Comparison of ENCODE assay signal across 1 cellular context in genomic region chr6:52152070-52152423, GRCh38.
TF ChIP-seq lines count a peak whose summit lies in the region.

No MANE protein-coding gene starts in this region.

TF ChIP-seq in H1, 55 proteins besides CTCF, POLR2A, EP300 and RAD21:
- TF ChIP-seq JUN (IDR thresholded peaks at IDR 0.05; ENCODE audit: low read depth, low read length) = no peak
- no peak for TF ChIP-seq TAF7 (optimal IDR thresholded peaks at IDR 0.05; ENCODE audit: borderline replicate concordance, low read depth, low read length)
- TF ChIP-seq BCL11A (IDR thresholded peaks at IDR 0.05; ENCODE audit: low read depth in 2 of 2, low read length in 2 of 2) = no peak
- TF ChIP-seq RBBP5 (IDR thresholded peaks at IDR 0.05; ENCODE audit: borderline replicate concordance, low read depth, low read length) = no peak
- TF ChIP-seq RFX5 (IDR thresholded peaks at IDR 0.05; ENCODE audit: borderline replicate concordance, low read depth, low read length) = no peak
- TF ChIP-seq NRF1 (IDR thresholded peaks at IDR 0.05; ENCODE audit: low read depth, low read length) = no peak
- TF ChIP-seq CHD2 (IDR thresholded peaks at IDR 0.05; ENCODE audit: low read length) = no peak
- TF ChIP-seq ASH2L (IDR thresholded peaks at IDR 0.05; ENCODE audit: low read length) = no peak
- no peak for TF ChIP-seq SIRT6 (IDR thresholded peaks at IDR 0.05; ENCODE audit: low read length)
- TF ChIP-seq CBX8 (IDR thresholded peaks at IDR 0.05; ENCODE audit: borderline replicate concordance, low read depth, low read length) = no peak
- no peak for TF ChIP-seq SP2 (IDR thresholded peaks at IDR 0.05; ENCODE audit: low read length)
- TF ChIP-seq TCF12 (IDR thresholded peaks at IDR 0.05; ENCODE audit: low read depth, low read length) = no peak
- no peak for TF ChIP-seq KDM4A (IDR thresholded peaks at IDR 0.05; ENCODE audit: low read depth, low read length, severe bottlenecking)
- no peak for TF ChIP-seq ATF3 (IDR thresholded peaks at IDR 0.05; ENCODE audit: insufficient read depth, low read depth, low read length)
- no peak for TF ChIP-seq BRCA1 (IDR thresholded peaks at IDR 0.05; ENCODE audit: low read depth, low read length)
TF ChIP-seq in H1: peak in this region for 0.
